In the genomic region with DNA sequence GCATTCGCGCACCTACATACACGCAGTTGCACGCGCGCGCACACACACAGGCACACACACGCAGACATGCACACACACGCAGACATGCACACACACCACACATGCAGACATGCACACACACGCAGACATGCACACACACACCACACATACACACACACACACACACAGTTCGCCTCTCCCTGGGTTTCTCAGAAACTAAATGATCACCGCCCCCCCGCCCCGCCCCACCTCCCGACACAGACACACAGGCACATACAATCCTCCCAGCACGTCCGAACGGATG, we compare ENCODE assay signal across 8 cellular contexts. TPM values are rescaled to one million over a fixed set of nuclear protein-coding genes. Genes with fewer than 3 reads are reported as not detected.
A peak's percentile ranks its signal among the peaks of the same experiment; 100 is the strongest.
DNase-seq lines count a peak whose midpoint lies in the region; ATAC-seq and TF ChIP-seq lines count a peak whose summit lies in the region.

No MANE protein-coding gene starts in this region.

- H3K4me3 ChIP-seq in AG09309 (ENCODE audit: control insufficient read depth, low read depth, low read length) (peak overlapping the region; percentile 91), cardiac fibroblast (replicated peaks in 1 of 2; ENCODE audit: low read depth in 2 of 2, low read length in 2 of 2) (peak overlapping the region; percentile 50 to 78), mucosa of descending colon (peak overlapping the region; percentile 48)

- intact Hi-C loops in mucosa of descending colon (cut with DNase I, micrococcal nuclease) = loop anchor here in 1 of 2 donors (5.0 to 10.0 kb wide), 2 partner anchors 884 to 1826 kb away; no protein-coding TSS in a partner anchor

- no peaks in the 10 kb centered on the region for H3K9me3 ChIP-seq in mucosa of descending colon

- no peaks in the 10 kb centered on the region for H3K36me3 ChIP-seq in mucosa of descending colon (ENCODE audit: low read depth)

- ATAC-seq in mucosa of descending colon = no peak

- DNase-seq in AG09309 (ENCODE audit: low read depth) (no peak), NCI-H69 (lab: John Stamatoyannopoulos, UW) (peak; percentile 70), cardiac fibroblast (ENCODE audit: low read depth in 2 of 2) (no peak), mucosa of descending colon (peak in 1 of 3 donors; percentile 19), NCI-H1105 treated with DMSO at 0.1 percent for 48 hours (lab: John Stamatoyannopoulos, UW) (no peak), T1000 (lab: John Stamatoyannopoulos, UW) (no peak), NOMO-1 (lab: John Stamatoyannopoulos, UW; ENCODE audit: unreplicated experiment in 2 of 2) (no peak), DMS53 (lab: John Stamatoyannopoulos, UW) (no peak)

- H3K4me1 ChIP-seq in mucosa of descending colon (ENCODE audit: low read depth) = peaks cover 15% of the 10 kb centered on the region

- TF ChIP-seq CTCF in AG09309 (IDR thresholded peaks at IDR 0.05; ENCODE audit: control insufficient read depth, insufficient read depth, low read depth, low read length, missing control alignments) = no peak
- TF ChIP-seq CTCF in cardiac fibroblast (IDR thresholded peaks at IDR 0.05; ENCODE audit: low read depth, low read length) = no peak
- no peak for TF ChIP-seq CTCF in mucosa of descending colon (IDR thresholded peaks at IDR 0.05)

RNA-seq across cellular contexts. Expression of a gene that starts 1.1 kb away (rescaled TPM):
- 10 to 100 TPM; 21.4 to 36.8 (median 21.9) TPM for total RNA-seq in mucosa of descending colon
